Comparison of ENCODE assay signal across 2 cellular contexts in the genomic region with DNA sequence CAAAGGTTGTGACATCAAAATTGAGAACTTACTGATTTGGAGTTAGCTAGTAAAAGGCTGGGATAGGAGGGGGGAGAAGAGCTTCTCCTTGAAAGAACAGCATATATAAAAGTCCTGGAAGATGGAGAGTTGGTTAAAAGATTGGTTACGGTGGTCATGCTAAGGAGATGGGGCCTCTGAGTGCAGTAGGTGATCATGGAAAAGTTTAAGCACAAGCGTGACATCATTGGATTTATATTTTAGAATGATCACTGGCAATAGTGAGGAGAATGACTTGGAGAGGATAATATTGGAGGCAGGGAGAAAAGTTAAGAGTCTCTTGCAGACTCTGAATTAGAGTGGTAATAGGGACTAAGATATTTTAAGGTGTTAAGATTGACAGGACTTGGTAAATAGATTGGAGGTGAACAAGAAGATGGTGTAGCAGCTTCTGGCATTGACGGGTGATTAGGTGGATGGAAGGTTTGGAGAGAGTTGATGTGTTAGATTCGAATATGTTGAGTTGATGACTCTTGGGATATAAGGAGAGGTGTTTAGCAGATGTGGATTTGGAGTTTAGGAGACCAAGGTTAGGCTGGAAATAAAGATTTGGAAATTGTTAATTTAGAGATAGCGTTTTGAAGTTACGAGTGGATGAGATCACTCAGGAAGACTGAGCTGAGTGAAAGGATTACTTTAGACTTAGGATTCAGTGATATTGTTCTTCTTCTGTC.
TF ChIP-seq lines count a peak whose summit lies in the region.

No MANE protein-coding gene starts in this region.

TF ChIP-seq in HEK293T, 16 proteins besides CTCF, POLR2A, EP300 and RAD21:
- TF ChIP-seq, protein P1, sequence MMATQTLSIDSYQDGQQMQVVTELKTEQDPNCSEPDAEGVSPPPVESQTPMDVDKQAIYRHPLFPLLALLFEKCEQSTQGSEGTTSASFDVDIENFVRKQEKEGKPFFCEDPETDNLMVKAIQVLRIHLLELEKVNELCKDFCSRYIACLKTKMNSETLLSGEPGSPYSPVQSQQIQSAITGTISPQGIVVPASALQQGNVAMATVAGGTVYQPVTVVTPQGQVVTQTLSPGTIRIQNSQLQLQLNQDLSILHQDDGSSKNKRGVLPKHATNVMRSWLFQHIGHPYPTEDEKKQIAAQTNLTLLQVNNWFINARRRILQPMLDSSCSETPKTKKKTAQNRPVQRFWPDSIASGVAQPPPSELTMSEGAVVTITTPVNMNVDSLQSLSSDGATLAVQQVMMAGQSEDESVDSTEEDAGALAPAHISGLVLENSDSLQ (IDR thresholded peaks at IDR 0.05), result peak; percentile 68
- TF ChIP-seq CTBP1 (IDR thresholded peaks at IDR 0.05; ENCODE audit: borderline replicate concordance), result no peak
- no peak for TF ChIP-seq ARNT (IDR thresholded peaks at IDR 0.05)

TF ChIP-seq in K562, 482 proteins besides CTCF, POLR2A, EP300 and RAD21:
- TF ChIP-seq EHMT2 (IDR thresholded peaks at IDR 0.05), result 0 out of 2 replicates have a peak, but pooled peaks have one; percentile 20
- TF ChIP-seq, protein P1 (IDR thresholded peaks at IDR 0.05), result peak; percentile 58
- TF ChIP-seq ZFP30 (CRISPR knock-in tag; IDR thresholded peaks at IDR 0.05; ENCODE audit: borderline replicate concordance), result no peak
